In the genomic region with DNA sequence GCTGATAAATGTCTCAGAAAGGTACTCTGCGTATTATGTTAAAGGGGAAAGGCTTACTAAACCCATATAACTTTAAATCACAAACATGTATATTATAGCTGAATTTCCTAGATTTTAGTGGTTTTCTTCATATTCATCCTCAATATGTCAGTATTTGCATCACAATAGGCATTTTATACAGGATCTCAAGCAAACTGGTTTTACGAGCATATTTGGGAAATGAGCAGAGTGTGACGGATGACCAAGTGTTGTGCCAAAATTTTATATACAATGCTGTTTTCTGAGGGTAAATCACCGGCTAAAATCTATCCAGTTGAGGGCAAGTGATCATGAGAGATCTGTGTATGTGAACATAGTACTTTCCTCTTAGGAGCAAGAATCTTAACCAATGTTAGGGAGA, we compare ENCODE assay signal across 22 cellular contexts.
"Had no signal": no experiment of that assay in that cellular context is flagged by ENCODE, and none has a peak within 500 bp of the region (broad histone marks: within the 10 kb centered on the region; RNA-seq: fewer than 3 reads in every experiment).

No MANE protein-coding gene starts in this region.

- H3K36me3 ChIP-seq: esophagus squamous epithelium, thoracic aorta, transverse colon had no signal

- DNase-seq: dermis blood vessel endothelial cell; esophagus squamous epithelium; head of caudate nucleus; left colon; left ventricle myocardium superior; mesendoderm; naive B cell; psoas muscle; retina; stimulated activated CD4-positive, alpha-beta T cell treated with anti-CD3 and anti-CD28 coated beads, Interleukin-2, amount 100 ng/mL, for 24 hours; stimulated activated CD4-positive, alpha-beta T cell treated with anti-CD3 and anti-CD28 coated beads, Interleukin-4, amount 100 ng/mL, for 4 hours; stimulated activated naive B cell treated with anti-CD40 and anti-IgM and Interleukin-4, amounts not matched to agents 10 μg/mL and 1 μg/mL and 100 μg/mL, for 72 hours; stimulated activated naive CD8-positive, alpha-beta T cell treated with anti-CD3 and anti-CD28 coated beads, Interleukin-15, amount 100 ng/mL, for 72 hours; substantia nigra; transverse colon had no signal

- H3K4me2 ChIP-seq: hepatocyte had no signal

- H2AFZ ChIP-seq: hepatocyte, parathyroid adenoma had no signal

- H3K9ac ChIP-seq: parathyroid adenoma had no signal

- H3K79me2 ChIP-seq: hepatocyte, parathyroid adenoma had no signal

- H3K27ac ChIP-seq: esophagus squamous epithelium, foreskin keratinocyte, hepatocyte, parathyroid adenoma, psoas muscle, skin epidermis, thoracic aorta, transverse colon had no signal

- H3K9me3 ChIP-seq: esophagus squamous epithelium, thoracic aorta, transverse colon had no signal

- H3K4me3 ChIP-seq: esophagus squamous epithelium, hepatocyte, lung, psoas muscle, skin epidermis, thoracic aorta, transverse colon had no signal

- H3K4me1 ChIP-seq: psoas muscle, transverse colon had no signal

- H3K27me3 ChIP-seq: esophagus squamous epithelium, foreskin keratinocyte, hepatocyte, transverse colon had no signal

- ATAC-seq: foreskin keratinocyte; left colon; left ventricle myocardium superior; psoas muscle; sciatic nerve; stimulated activated naive B cell treated with anti-CD40 and anti-IgM and Interleukin-4, amounts not matched to agents 10 μg/mL and 1 μg/mL and 100 μg/mL, for 72 hours; stimulated activated naive CD8-positive, alpha-beta T cell treated with anti-CD3 and anti-CD28 coated beads, Interleukin-15, amount 100 ng/mL, for 72 hours had no signal
